Comparison of ENCODE assay signal across 16 cellular contexts in the genomic region with DNA sequence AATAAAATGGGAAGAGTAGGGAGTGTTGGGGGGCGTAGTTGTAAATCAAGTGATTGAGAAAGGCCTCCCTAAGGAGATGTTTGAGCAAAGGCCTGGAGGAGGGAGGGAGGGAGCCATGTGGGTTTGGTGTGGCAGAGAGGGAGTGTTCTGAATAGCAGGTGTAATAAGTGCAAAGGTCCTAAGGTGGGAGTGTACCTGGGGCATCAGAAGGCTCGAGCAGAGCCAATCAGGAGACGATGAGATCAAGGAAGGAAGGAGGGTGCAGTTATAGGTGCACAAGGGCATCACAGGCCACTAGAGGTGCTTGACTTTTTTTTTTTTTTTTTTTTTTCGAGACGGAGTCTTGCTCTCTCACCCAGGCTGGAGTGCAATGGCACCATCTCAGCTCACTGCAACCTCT.
DNase-seq lines count a peak whose midpoint lies in the region; ATAC-seq, FAIRE-seq and TF ChIP-seq lines count a peak whose summit lies in the region.
"Had no signal": no experiment of that assay in that cellular context is flagged by ENCODE, and none has a peak within 500 bp of the region (broad histone marks: within the 10 kb centered on the region; RNA-seq: fewer than 3 reads in every experiment).

No MANE protein-coding gene starts in this region.

- H3K4me1 ChIP-seq in transverse colon = peaks cover 7 to 25% (median 13%) of the 10 kb centered on the region in 4 donors

- intact Hi-C loops in left colon (cut with DNase I, micrococcal nuclease) (no loop called here), transverse colon (cut with DNase I; ENCODE audit: low total_unique reads) (loop anchor here (10.0 kb wide), 1 partner anchor 496 kb away; a partner anchor contains a TSS)

- H3K4me3 ChIP-seq in transverse colon = no peak overlapping the region
- H3K4me3 ChIP-seq: HAP-1 had no signal

- peak in 3 of 5 experiments; percentile 9 to 26 (median 25) for TF ChIP-seq CTCF in transverse colon (IDR thresholded peaks at IDR 0.05)

- no peak for FAIRE-seq in urothelium cell line (lab: Jason Lieb, UNC)
- FAIRE-seq: H1, HTR-8/SVneo had no signal

- H3K27ac ChIP-seq in transverse colon = peak overlapping the region; percentile 69 to 82 (median 72)
- H3K27ac ChIP-seq: 22Rv1 had no signal

- no peak overlapping the region for H3K4me3 Mint-ChIP-seq in T-helper 17 cell
- H3K4me3 Mint-ChIP-seq: CD14-positive monocyte; CD8-positive, alpha-beta T cell; HFFc6 had no signal

- ATAC-seq in T-helper 17 cell (no peak), left colon (peak; percentile 99), GM21737 (IDR thresholded peaks at IDR 0.05; ENCODE audit: unreplicated experiment) (no peak)
- ATAC-seq: CD8-positive, alpha-beta T cell had no signal

- in situ Hi-C loops in transverse colon (cut with MboI; ENCODE audit: low pct_ligation_motif_present in 1 of 4, low pct_unique_long_range_greater_than_20kb in 1 of 4, low sequenced_read_pairs in 3 of 4) = no loop called here

- no peaks in the 10 kb centered on the region for H3K36me3 ChIP-seq in transverse colon
- H3K36me3 ChIP-seq: HAP-1 had no signal

- TF ChIP-seq EP300 in transverse colon (IDR thresholded peaks at IDR 0.05; ENCODE audit: low read depth) = no peak

- H3K27me3 Mint-ChIP-seq in T-helper 17 cell = peaks cover 15% of the 10 kb centered on the region

- DNase-seq in DMS53 (lab: John Stamatoyannopoulos, UW) = peak; percentile 30
- no peak for DNase-seq in DMS53 treated with DMSO at 0.1 percent for 48 hours (lab: John Stamatoyannopoulos, UW; ENCODE audit: unreplicated experiment)
- no peak for DNase-seq in T-helper 17 cell
- peak; percentile 46 to 85 for DNase-seq in left colon
- peak; percentile 73 for DNase-seq in transverse colon
- no peak for DNase-seq in urothelium cell line (ENCODE audit: low spot score)
- no peak for DNase-seq in activated CD8-positive, alpha-beta memory T cell treated with anti-CD3 and anti-CD28 coated beads, Interleukin-2, amount 50 U/mL, for 4 hours
- DNase-seq: CD8-positive, alpha-beta T cell; COR-L47; HFFc6 had no signal

- H3K27ac Mint-ChIP-seq in T-helper 17 cell = peak overlapping the region; percentile 37
- H3K27ac Mint-ChIP-seq: HFFc6 had no signal

- peaks cover 3% of the 10 kb centered on the region for H3K36me3 Mint-ChIP-seq in T-helper 17 cell (ENCODE audit: low read depth)
- H3K36me3 Mint-ChIP-seq: CD8-positive, alpha-beta T cell had no signal

- H3K4me1 Mint-ChIP-seq in T-helper 17 cell = peaks cover 19% of the 10 kb centered on the region

- TF ChIP-seq POLR2A in transverse colon (IDR thresholded peaks at IDR 0.05) = no peak

- WGBS in transverse colon (ENCODE audit: low coverage in 1 of 2), 2 donors = 44 to 51% methylated on average over 5 of the region's 5 CpGs

- H3K9me3 ChIP-seq in T-helper 17 cell (ENCODE audit: control insufficient read depth, low read length, poor library complexity, severe bottlenecking) (no peaks in the 10 kb centered on the region), transverse colon (peaks cover 0 to 5% of the 10 kb centered on the region in 2 donors)

- H3K27me3 ChIP-seq in transverse colon = no peaks in the 10 kb centered on the region

Comparison
In these comparisons a context has a peak if more than half of its experiments do, and no peak if none do; other contexts are left out.
1. DNase-seq: peak in DMS53 (single experiment), left colon (2 of 2) and transverse colon (single experiment); none in DMS53 treated with DMSO at 0.1 percent for 48 hours (single experiment), T-helper 17 cell (0 of 3), urothelium cell line (single experiment) and activated CD8-positive, alpha-beta memory T cell treated with anti-CD3 and anti-CD28 coated beads, Interleukin-2, amount 50 U/mL, for 4 hours (single experiment).